ENCODE assay signal across 8 cellular contexts in the genomic region with DNA sequence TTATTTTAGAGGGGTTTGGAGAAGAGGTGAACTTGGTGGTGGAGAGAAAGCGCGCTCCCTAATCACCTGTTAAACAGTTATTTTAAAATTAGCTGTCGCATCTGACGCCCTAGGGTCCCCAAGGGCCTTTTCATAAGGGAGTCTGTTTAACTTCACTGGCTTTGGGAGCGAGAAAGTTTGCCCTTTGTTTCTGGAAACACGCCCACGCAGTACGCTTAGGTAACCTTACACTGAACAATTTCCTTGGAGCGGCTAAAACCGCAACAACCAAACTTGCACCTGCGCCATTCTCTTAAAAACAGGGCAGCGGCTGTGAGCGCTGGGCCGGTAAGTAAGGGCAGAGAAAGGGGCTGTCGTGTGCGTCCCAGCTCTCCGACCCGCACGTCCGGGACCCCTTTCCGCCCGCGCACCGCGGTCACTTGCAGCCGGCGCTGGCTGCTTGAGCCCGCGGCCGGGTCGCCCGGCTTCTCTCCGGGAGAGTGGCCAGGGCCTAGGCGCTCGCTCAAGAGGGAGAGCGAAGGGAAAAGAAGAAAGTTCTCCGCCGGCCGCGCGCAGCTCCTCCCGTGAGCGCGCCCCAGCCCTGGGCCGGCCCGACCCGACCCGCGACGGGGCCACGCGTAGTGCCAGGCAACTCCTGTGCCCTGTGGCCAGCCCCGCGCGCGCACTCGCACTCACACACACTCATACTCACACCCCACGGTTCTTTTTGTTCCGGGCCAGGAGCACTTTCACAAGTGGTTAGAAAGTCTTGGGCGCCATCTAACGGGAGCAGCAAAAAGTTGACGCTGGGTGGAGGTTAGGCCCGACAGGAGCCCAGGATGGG. TPM values are rescaled to one million over a fixed set of nuclear protein-coding genes. Genes with fewer than 3 reads are reported as not detected.
DNase-seq lines count a peak whose midpoint lies in the region; ATAC-seq, FAIRE-seq and TF ChIP-seq lines count a peak whose summit lies in the region.

No MANE protein-coding gene starts in this region.

- H3K4me3 Mint-ChIP-seq in osteocyte (ENCODE audit: unreplicated experiment), result peak overlapping the region; percentile 81

- H3K9me3 Mint-ChIP-seq in activated naive CD4-positive, alpha-beta T cell treated with anti-CD3 and anti-CD28 coated beads, Interleukin-2, amount 50 U/mL, for 72 hours, result no peaks in the 10 kb centered on the region
- no peaks in the 10 kb centered on the region for H3K9me3 Mint-ChIP-seq in osteocyte (ENCODE audit: unreplicated experiment)

- ATAC-seq in HG02852 (IDR thresholded peaks at IDR 0.05; ENCODE audit: unreplicated experiment), result peak; percentile 95
- ATAC-seq in activated naive CD4-positive, alpha-beta T cell treated with anti-CD3 and anti-CD28 coated beads, Interleukin-2, amount 50 U/mL, for 72 hours, result peak; percentile 77 to 85

- no peaks in the 10 kb centered on the region for H3K9me3 ChIP-seq in cardiac muscle cell (ENCODE audit: low read depth)

- peaks cover 0 to 6% of the 10 kb centered on the region in 2 donors for H3K36me3 Mint-ChIP-seq in activated naive CD4-positive, alpha-beta T cell treated with anti-CD3 and anti-CD28 coated beads, Interleukin-2, amount 50 U/mL, for 72 hours
- H3K36me3 Mint-ChIP-seq in osteocyte (ENCODE audit: unreplicated experiment), result no peaks in the 10 kb centered on the region

- H3K27me3 ChIP-seq in cardiac muscle cell, result peaks cover 99% of the 10 kb centered on the region

- H3K27ac ChIP-seq in cardiac muscle cell, result no peak overlapping the region

- H3K4me3 ChIP-seq in AG09309 (ENCODE audit: control insufficient read depth, low read depth, low read length), result peak overlapping the region; percentile 34
- H3K4me3 ChIP-seq in cardiac muscle cell, result peak overlapping the region; percentile 71

- DNase-seq in AG09309 (ENCODE audit: low read depth), result peak; percentile 16
- peak; percentile 36 to 60 for DNase-seq in NCI-H1930 (lab: John Stamatoyannopoulos, UW)
- DNase-seq in activated naive CD4-positive, alpha-beta T cell treated with anti-CD3 and anti-CD28 coated beads, Interleukin-2, amount 50 U/mL, for 72 hours (ENCODE audit: low spot score in 2 of 2), result peak in 1 of 2 donors; percentile 64
- DNase-seq in cardiac muscle cell (ENCODE audit: low read depth in 1 of 2, low spot score in 1 of 2), result peak; percentile 76 to 79
- DNase-seq in osteocyte (ENCODE audit: extremely low spot score, unreplicated experiment), result peak; percentile 90
- DNase-seq in H54 (ENCODE audit: insufficient read length, low spot score), result no peak

- TF ChIP-seq CTCF in AG09309 (IDR thresholded peaks at IDR 0.05; ENCODE audit: control insufficient read depth, insufficient read depth, low read depth, low read length, missing control alignments), result peak; percentile 65
- peak; percentile 75 for TF ChIP-seq CTCF in GM12873 (IDR thresholded peaks at IDR 0.05; ENCODE audit: insufficient read depth, low read depth, low read length, missing control alignments)
- peak; percentile 71 for TF ChIP-seq CTCF in cardiac muscle cell (IDR thresholded peaks at IDR 0.05; ENCODE audit: low read depth, low read length)
- TF ChIP-seq CTCF in osteocyte (IDR thresholded peaks at IDR 0.05), result peak; percentile 91

- peaks cover 22% of the 10 kb centered on the region for H3K4me1 Mint-ChIP-seq in osteocyte (ENCODE audit: unreplicated experiment)

- H3K36me3 ChIP-seq in cardiac muscle cell, result no peaks in the 10 kb centered on the region

- peaks cover 20% of the 10 kb centered on the region for H3K27me3 Mint-ChIP-seq in osteocyte (ENCODE audit: unreplicated experiment)

- H3K4me1 ChIP-seq in cardiac muscle cell (ENCODE audit: low read depth), result peaks cover 5% of the 10 kb centered on the region

- no peak overlapping the region for H3K27ac Mint-ChIP-seq in activated naive CD4-positive, alpha-beta T cell treated with anti-CD3 and anti-CD28 coated beads, Interleukin-2, amount 50 U/mL, for 72 hours
- peak overlapping the region; percentile 86 for H3K27ac Mint-ChIP-seq in osteocyte (ENCODE audit: unreplicated experiment)

- no peak for FAIRE-seq in H54 (lab: Jason Lieb, UNC)

- TF ChIP-seq POLR2A in H54 (IDR thresholded peaks at IDR 0.05; ENCODE audit: low read depth, low read length), result no peak

RNA-seq across cellular contexts. Expression of gene POU3F3, which starts 19.2 kb away (rescaled TPM):
- not detected for total RNA-seq in activated naive CD4-positive, alpha-beta T cell treated with anti-CD3 and anti-CD28 coated beads, Interleukin-2, amount 50 U/mL, for 72 hours
- total RNA-seq in cardiac muscle cell, result not detected in 2 replicates
- not detected in 2 replicates for polyA plus RNA-seq in cardiac muscle cell
- total RNA-seq in osteocyte, result 35.5 TPM in 2 replicates

Comparison
In these comparisons a context has a peak if more than half of its experiments do, and no peak if none do; other contexts are left out.
1. RNA of gene POU3F3, which starts 19.2 kb away (total RNA-seq): 35.5 TPM in osteocyte; not detected in activated naive CD4-positive, alpha-beta T cell treated with anti-CD3 and anti-CD28 coated beads, Interleukin-2, amount 50 U/mL, for 72 hours and not detected in cardiac muscle cell; every median in the first group is over 10 times any median in the second.
2. Peak in every context shown above with its lines, with median percentiles within 50 percentile points of each other: CTCF ChIP-seq.